16 cellular contexts compared by ENCODE assay signal in the genomic region with DNA sequence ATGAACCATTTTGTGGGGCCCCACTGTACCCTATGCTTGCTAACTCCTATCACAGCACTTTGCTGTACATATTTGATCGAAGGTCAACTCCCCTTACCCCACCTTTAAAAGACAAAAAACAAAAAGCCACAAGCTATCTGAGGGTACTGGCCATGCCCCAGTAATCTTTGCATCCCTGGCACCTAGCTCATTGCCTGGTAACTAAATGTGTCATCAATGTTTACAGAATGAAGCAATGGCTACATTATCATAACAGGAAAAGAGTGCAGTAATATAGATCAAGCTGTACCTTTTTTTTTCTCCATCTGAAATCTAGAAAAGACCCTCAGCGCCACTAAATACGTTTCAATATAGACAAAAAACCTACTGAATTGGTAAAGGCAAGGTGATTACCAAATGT.
DNase-seq lines count a peak whose midpoint lies in the region; ATAC-seq and TF ChIP-seq lines count a peak whose summit lies in the region.
"Had no signal": no experiment of that assay in that cellular context is flagged by ENCODE, and none has a peak within 500 bp of the region (broad histone marks: within the 10 kb centered on the region; RNA-seq: fewer than 3 reads in every experiment).

No MANE protein-coding gene starts in this region.

- H4K20me1 ChIP-seq in PC-3 (ENCODE audit: low read length), result no peaks in the 10 kb centered on the region

- intact Hi-C loops in PC-3 (cut with micrococcal nuclease) (loop anchor here (2.0 kb wide), 1 partner anchor 15 kb away; no protein-coding TSS in a partner anchor), Right ventricle myocardium inferior (cut with DNase I) (no loop called here)

- DNase-seq in PC-3 (peak; percentile 58), RWPE2 (ENCODE audit: low spot score) (no peak), epithelial cell of esophagus (ENCODE audit: low read depth) (peak; percentile 64), renal cortical epithelial cell (ENCODE audit: low read depth) (peak; percentile 52), Right ventricle myocardium inferior (ENCODE audit: missing footprints) (no peak), NCI-H2196 (lab: John Stamatoyannopoulos, UW; ENCODE audit: unreplicated experiment) (no peak)
- DNase-seq in stimulated activated CD4-positive, alpha-beta T cell treated with anti-CD3 and anti-CD28 coated beads, Interleukin-12 subunit alpha, Interleukin-12 subunit beta, amount 100 ng/mL, for 4 hours, result no peak
- DNase-seq: BE2C; Caco-2; CD4-positive, alpha-beta memory T cell; DMS79; GOT3; IMR-90 had no signal

- TF ChIP-seq CTCF in PC-3 (conservative IDR thresholded peaks at IDR 0.05; ENCODE audit: low read depth, low read length) (no peak), RWPE2 (IDR thresholded peaks at IDR 0.05; ENCODE audit: poor library complexity, severe bottlenecking) (no peak), epithelial cell of esophagus (IDR thresholded peaks at IDR 0.05; ENCODE audit: insufficient read depth, low read depth, low read length, missing control alignments) (no peak)

- peak overlapping the region; percentile 44 for H3K4me2 ChIP-seq in PC-3 (ENCODE audit: low read length)
- H3K4me2 ChIP-seq: A549 had no signal

- H3K9me3 ChIP-seq in PC-3 (ENCODE audit: low read length) (no peaks in the 10 kb centered on the region), RWPE2 (ENCODE audit: severe bottlenecking) (no peaks in the 10 kb centered on the region)
- H3K9me3 ChIP-seq: A549, BE2C, Caco-2, HAP-1 had no signal

- no peak overlapping the region for H3K4me3 ChIP-seq in PC-3 (ENCODE audit: low read length)
- H3K4me3 ChIP-seq in RWPE2 (ENCODE audit: severe bottlenecking), result no peak overlapping the region
- H3K4me3 ChIP-seq in epithelial cell of esophagus (ENCODE audit: low read length), result no peak overlapping the region
- H3K4me3 ChIP-seq: A549, HAP-1 had no signal

- no TSS peak for BruUV-seq in PC-3 (replicated peaks; lab: Mats Ljungman, UMichigan)

- H3F3A ChIP-seq in PC-3 (ENCODE audit: low read length, unreplicated experiment), result no peaks in the 10 kb centered on the region

- H3K9me2 ChIP-seq in PC-3 (replicated peaks; ENCODE audit: low read length), result no peaks in the 10 kb centered on the region

- no peak overlapping the region for H2AFZ ChIP-seq in PC-3 (ENCODE audit: low read length)

- H3K36me3 ChIP-seq in PC-3 (ENCODE audit: low read depth, low read length), result peaks cover 19% of the 10 kb centered on the region
- H3K36me3 ChIP-seq in RWPE2 (ENCODE audit: low read depth), result peaks cover 18% of the 10 kb centered on the region
- H3K36me3 ChIP-seq: BE2C, HAP-1 had no signal

- CTCF ChIA-PET in PC-3 (lab: Charles Lee), result interaction anchor here (0.7 kb wide), 1 partner anchor 42 kb away, joined by 5 read pairs; no protein-coding TSS in a partner anchor

- ATAC-seq in PC-3, result peak; percentile 73
- ATAC-seq in RWPE2 (ENCODE audit: low read depth), result peak; percentile 68
- no peak for ATAC-seq in Right ventricle myocardium inferior
- ATAC-seq: A549 had no signal

- H3K27ac ChIP-seq in PC-3 (ENCODE audit: low read length) (peak overlapping the region; percentile 84), RWPE2 (ENCODE audit: poor library complexity, severe bottlenecking) (no peak overlapping the region)
- H3K27ac ChIP-seq: A549, C4-2B had no signal

- H3K4me1 ChIP-seq in PC-3 (ENCODE audit: insufficient read depth, low read length) (peaks cover 34% of the 10 kb centered on the region), RWPE2 (ENCODE audit: insufficient read depth, poor library complexity, severe bottlenecking) (peaks cover 20% of the 10 kb centered on the region)
- H3K4me1 ChIP-seq: A549, BE2C, Caco-2, HAP-1 had no signal

- peak overlapping the region; percentile 39; the same call in 1 of the 2 replicates for H3K9ac ChIP-seq in PC-3 (ENCODE audit: low read length)

- POLR2A ChIA-PET in PC-3 (lab: Charles Lee; ENCODE audit: unreplicated experiment), result interaction anchor here (0.7 kb wide), 1 partner anchor 15 kb away, joined by 3 read pairs; no protein-coding TSS in a partner anchor

- H3K27me3 ChIP-seq in PC-3 (ENCODE audit: low read length) (no peaks in the 10 kb centered on the region), RWPE2 (ENCODE audit: insufficient read depth, poor library complexity, severe bottlenecking) (no peaks in the 10 kb centered on the region)
- H3K27me3 ChIP-seq: BE2C had no signal

- no peaks in the 10 kb centered on the region for H3K79me2 ChIP-seq in PC-3 (ENCODE audit: low read length)

Comparison
In these comparisons a context has a peak if more than half of its experiments do, and no peak if none do; other contexts are left out.
1. DNase-seq: peak in PC-3 (single experiment), epithelial cell of esophagus (single experiment) and renal cortical epithelial cell (single experiment); none in RWPE2 (single experiment), Right ventricle myocardium inferior (single experiment), NCI-H2196 (single experiment) and stimulated activated CD4-positive, alpha-beta T cell treated with anti-CD3 and anti-CD28 coated beads, Interleukin-12 subunit alpha, Interleukin-12 subunit beta, amount 100 ng/mL, for 4 hours (single experiment).